ENCODE assay signal across 1 cellular context in genomic region chr1:2230781-2231666, GRCh38.
TF ChIP-seq lines count a peak whose summit lies in the region.

No MANE protein-coding gene starts in this region.

TF ChIP-seq in HEK293, 187 proteins besides CTCF, POLR2A, EP300 and RAD21 (continued from another document and continues in another):
- peak; percentile 80 for TF ChIP-seq ZNF76 (tag by site-specific recombination; IDR thresholded peaks at IDR 0.05; ENCODE audit: borderline replicate concordance, low read depth)
- TF ChIP-seq ZNF561 (tag by site-specific recombination; IDR thresholded peaks at IDR 0.05; ENCODE audit: borderline replicate concordance), result no peak
- TF ChIP-seq GLI2 (tag by site-specific recombination; IDR thresholded peaks at IDR 0.05; ENCODE audit: borderline replicate concordance, low read depth), result no peak
- no peak for TF ChIP-seq ZNF362 (tag by site-specific recombination; IDR thresholded peaks at IDR 0.05)
- TF ChIP-seq ZNF473 (tag by site-specific recombination; IDR thresholded peaks at IDR 0.05), result no peak
- no peak for TF ChIP-seq ZNF121 (tag by site-specific recombination; IDR thresholded peaks at IDR 0.05)
- TF ChIP-seq ZNF488 (tag by site-specific recombination; IDR thresholded peaks at IDR 0.05), result no peak
- no peak for TF ChIP-seq ZNF521 (tag by site-specific recombination; IDR thresholded peaks at IDR 0.05)
- TF ChIP-seq ZNF23 (tag by site-specific recombination; IDR thresholded peaks at IDR 0.05; ENCODE audit: borderline replicate concordance), result no peak
- 0 out of 2 replicates have a peak, but pooled peaks have one; percentile 8 for TF ChIP-seq ZXDB (tag by site-specific recombination; IDR thresholded peaks at IDR 0.05)
- peak; percentile 88; the same call in 1 of the 2 replicates for TF ChIP-seq GLIS2 (tag by site-specific recombination; IDR thresholded peaks at IDR 0.05)
- TF ChIP-seq ZNF366 (tag by site-specific recombination; conservative IDR thresholded peaks at IDR 0.05), result no peak; the same call in 1 of the 2 replicates
- no peak for TF ChIP-seq ZNF274 (IDR thresholded peaks at IDR 0.05; ENCODE audit: low read length)
- no peak for TF ChIP-seq ZNF274 (tag by site-specific recombination; IDR thresholded peaks at IDR 0.05; ENCODE audit: borderline replicate concordance)
- TF ChIP-seq ZNF449 (tag by site-specific recombination; IDR thresholded peaks at IDR 0.05), result no peak
- TF ChIP-seq ZNF837 (tag by site-specific recombination; IDR thresholded peaks at IDR 0.05), result no peak
- TF ChIP-seq KLF8 (tag by site-specific recombination; IDR thresholded peaks at IDR 0.05), result no peak; the same call in 1 of the 2 replicates
- TF ChIP-seq ZBTB8A (tag by site-specific recombination; IDR thresholded peaks at IDR 0.05), result peak; percentile 34; the same call in 1 of the 2 replicates
- TF ChIP-seq ZSCAN30 (tag by site-specific recombination; IDR thresholded peaks at IDR 0.05), result no peak
- TF ChIP-seq ZNF266 (tag by site-specific recombination; IDR thresholded peaks at IDR 0.05; ENCODE audit: low read depth), result no peak
- no peak; the same call in 1 of the 2 replicates for TF ChIP-seq KLF17 (tag by site-specific recombination; IDR thresholded peaks at IDR 0.05)
- TF ChIP-seq ZNF433 (tag by site-specific recombination; IDR thresholded peaks at IDR 0.05; ENCODE audit: low read depth), result no peak
- no peak for TF ChIP-seq ZNF292 (tag by site-specific recombination; IDR thresholded peaks at IDR 0.05; ENCODE audit: borderline replicate concordance, low read depth)
- TF ChIP-seq ZNF2 (tag by site-specific recombination; IDR thresholded peaks at IDR 0.05), result no peak
- no peak for TF ChIP-seq ZNF114 (tag by site-specific recombination; IDR thresholded peaks at IDR 0.05)
- peak; percentile 29; the same call in 1 of the 2 replicates for TF ChIP-seq ZNF629 (tag by site-specific recombination; IDR thresholded peaks at IDR 0.05)
- no peak for TF ChIP-seq ZNF518A (tag by site-specific recombination; conservative IDR thresholded peaks at IDR 0.05; ENCODE audit: low read depth)
- no peak for TF ChIP-seq ZBTB44 (tag by site-specific recombination; IDR thresholded peaks at IDR 0.05)
- TF ChIP-seq ZNF157 (tag by site-specific recombination; IDR thresholded peaks at IDR 0.05), result no peak
- no peak for TF ChIP-seq ZFP41 (tag by site-specific recombination; IDR thresholded peaks at IDR 0.05; ENCODE audit: borderline replicate concordance)
- no peak for TF ChIP-seq YY2 (tag by site-specific recombination; IDR thresholded peaks at IDR 0.05)
- TF ChIP-seq ZBTB7A (tag by site-specific recombination; IDR thresholded peaks at IDR 0.05; ENCODE audit: low read depth), result 0 out of 2 replicates have a peak, but pooled peaks have one; percentile 20
- TF ChIP-seq ZNF239 (tag by site-specific recombination; IDR thresholded peaks at IDR 0.05), result no peak
- no peak for TF ChIP-seq ZNF148 (tag by site-specific recombination; IDR thresholded peaks at IDR 0.05; ENCODE audit: borderline replicate concordance)
- no peak for TF ChIP-seq ZNF785 (tag by site-specific recombination; IDR thresholded peaks at IDR 0.05)
- no peak for TF ChIP-seq SP3 (tag by site-specific recombination; IDR thresholded peaks at IDR 0.05)
- no peak for TF ChIP-seq ZNF777 (tag by site-specific recombination; IDR thresholded peaks at IDR 0.05; ENCODE audit: borderline replicate concordance)
- TF ChIP-seq ZNF701 (tag by site-specific recombination; IDR thresholded peaks at IDR 0.05), result no peak
- TF ChIP-seq ZNF513 (tag by site-specific recombination; IDR thresholded peaks at IDR 0.05), result no peak
- TF ChIP-seq ZNF843 (tag by site-specific recombination; IDR thresholded peaks at IDR 0.05), result no peak
- peak; percentile 32; the same call in 1 of the 2 replicates for TF ChIP-seq TSHZ1 (tag by site-specific recombination; IDR thresholded peaks at IDR 0.05; ENCODE audit: borderline replicate concordance)
- no peak for TF ChIP-seq HOXD13 (CRISPR knock-in tag; IDR thresholded peaks at IDR 0.05; ENCODE audit: borderline replicate concordance)
- TF ChIP-seq ZFP37 (tag by site-specific recombination; IDR thresholded peaks at IDR 0.05), result no peak; the same call in 1 of the 2 replicates
